13 cellular contexts compared by ENCODE assay signal in the genomic region with DNA sequence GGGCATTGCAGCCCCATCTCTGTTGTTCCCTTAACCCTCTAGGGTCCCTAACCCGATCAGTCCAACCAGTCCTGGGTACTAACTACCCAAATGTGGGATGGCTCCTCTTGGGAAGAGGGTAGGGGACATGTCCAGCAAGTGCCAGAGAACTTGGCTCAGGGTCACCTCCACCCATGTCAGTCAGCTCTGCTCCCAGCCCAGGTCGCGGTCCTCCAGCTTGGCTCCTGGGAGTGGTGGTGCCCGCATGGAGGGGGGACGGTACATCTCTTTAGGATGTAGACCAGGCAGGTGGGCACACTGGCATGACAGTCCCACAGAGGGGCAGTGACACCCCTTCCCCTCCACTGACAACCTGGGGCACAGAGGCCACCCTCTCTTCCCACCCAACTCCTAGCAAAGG. TPM values are rescaled to one million over a fixed set of nuclear protein-coding genes. Genes with fewer than 3 reads are reported as not detected.
DNase-seq lines count a peak whose midpoint lies in the region; ATAC-seq and TF ChIP-seq lines count a peak whose summit lies in the region.
"Had no signal": no experiment of that assay in that cellular context is flagged by ENCODE, and none has a peak within 500 bp of the region (broad histone marks: within the 10 kb centered on the region; RNA-seq: fewer than 3 reads in every experiment).

No MANE protein-coding gene starts in this region.

- H3K79me2 ChIP-seq in HCT116 (ENCODE audit: insufficient read depth, low read length) (peaks cover 13% of the 10 kb centered on the region), neural progenitor cell (ENCODE audit: low read depth) (peaks cover 21% of the 10 kb centered on the region)

- H3K27me3 ChIP-seq in HCT116 (ENCODE audit: insufficient read depth, low read length) = no peaks in the 10 kb centered on the region
- no peaks in the 10 kb centered on the region for H3K27me3 ChIP-seq in neural progenitor cell
- no peaks in the 10 kb centered on the region for H3K27me3 ChIP-seq in tibial artery
- H3K27me3 ChIP-seq: vagina had no signal

- POLR2A ChIA-PET in HCT116 (lab: Charles Lee) = no interaction called here

- CTCF ChIA-PET in HCT116 (lab: Charles Lee) = no interaction called here

- peaks cover 28% of the 10 kb centered on the region for H3F3A ChIP-seq in neural progenitor cell (ENCODE audit: low read depth)

- H3K36me3 ChIP-seq in HCT116 (ENCODE audit: control insufficient read depth in 1 of 2, insufficient read depth in 2 of 2, low read length in 2 of 2) (peaks cover 27 to 32% of the 10 kb centered on the region in 2 experiments), neural progenitor cell (peaks cover 4% of the 10 kb centered on the region), tibial artery (peaks cover 45 to 90% (median 62%) of the 10 kb centered on the region in 3 donors)

- RAD21 ChIA-PET in HCT116 (lab: Charles Lee; ENCODE audit: low non-redundant PET in 1 of 2, low total read pairs in 2 of 2, uncharacterized antibody in 2 of 2, unreplicated experiment in 2 of 2) = no interaction called here

- TSS peak; percentile 4 for BruUV-seq in HCT116 (replicated peaks; lab: Mats Ljungman, UMichigan)

- H3K9me3 Mint-ChIP-seq in chondrocyte (ENCODE audit: low read depth) (no peaks in the 10 kb centered on the region), neural progenitor cell (no peaks in the 10 kb centered on the region)
- no peaks in the 10 kb centered on the region for H3K9me3 Mint-ChIP-seq in activated T-helper 1 cell treated with anti-CD3 and anti-CD28 coated beads, Interleukin-12 subunit alpha, Interleukin-12 subunit beta, Interleukin-2, Interleukin-4 antibody, amounts not matched to agents 30 ng/mL and 10 ng/mL and 1 ng/mL, durations not matched to agents 14 hours and 24 hours and 36 hours
- H3K9me3 Mint-ChIP-seq: effector memory CD8-positive, alpha-beta T cell had no signal

- H3K4me3 ChIP-seq in HCT116 (replicated peaks in 1 of 2; ENCODE audit: low read depth in 1 of 2, low read length in 2 of 2) = no peak overlapping the region
- H3K4me3 ChIP-seq in neural progenitor cell = no peak overlapping the region
- no peak overlapping the region for H3K4me3 ChIP-seq in tibial artery
- H3K4me3 ChIP-seq: vagina had no signal

- H3K9me3 ChIP-seq in HCT116 (ENCODE audit: control insufficient read depth in 1 of 2, insufficient read depth in 1 of 2, low read depth in 1 of 2, low read length in 2 of 2) (no peaks in the 10 kb centered on the region), neural progenitor cell (ENCODE audit: low read depth) (no peaks in the 10 kb centered on the region), tibial artery (no peaks in the 10 kb centered on the region)
- H3K9me3 ChIP-seq: vagina had no signal

- no peaks in the 10 kb centered on the region for H3K9me2 ChIP-seq in HCT116 (ENCODE audit: insufficient read depth)

- intact Hi-C loops in HCT116 (cut with micrococcal nuclease) (no loop called here), tibial artery (cut with DNase I; ENCODE audit: low total_unique reads) (no loop called here)
- intact Hi-C loops in activated T-helper 1 cell treated with anti-CD3 and anti-CD28 coated beads, Interleukin-12 subunit alpha, Interleukin-12 subunit beta, Interleukin-2, Interleukin-4 antibody, amounts not matched to agents 30 ng/mL and 10 ng/mL and 1 ng/mL, durations not matched to agents 14 hours and 24 hours and 36 hours (cut with micrococcal nuclease) = no loop called here

- TF ChIP-seq POLR2A in HCT116 (IDR thresholded peaks at IDR 0.05; ENCODE audit: borderline replicate concordance, extremely low read depth, insufficient read depth, insufficient read length) = no peak

- H4K20me1 ChIP-seq in HCT116 (ENCODE audit: insufficient read depth) (no peaks in the 10 kb centered on the region), neural progenitor cell (ENCODE audit: low read depth) (no peaks in the 10 kb centered on the region)

- ATAC-seq in HCT116 (no peak), GM19395 (IDR thresholded peaks at IDR 0.05; ENCODE audit: unreplicated experiment) (no peak)
- ATAC-seq: effector memory CD8-positive, alpha-beta T cell had no signal

- no peak overlapping the region for H3K9ac ChIP-seq in HCT116 (ENCODE audit: low read length)
- H3K9ac ChIP-seq in neural progenitor cell = no peak overlapping the region

- H2AFZ ChIP-seq in HCT116 (ENCODE audit: low read depth, low read length, poor library complexity, severe bottlenecking) = no peak overlapping the region
- H2AFZ ChIP-seq in neural progenitor cell (replicated peaks) = no peak overlapping the region

- H3K4me1 Mint-ChIP-seq in chondrocyte (ENCODE audit: low read depth) (peaks cover 24% of the 10 kb centered on the region), neural progenitor cell (peaks cover 17% of the 10 kb centered on the region)
- peaks cover 13% of the 10 kb centered on the region for H3K4me1 Mint-ChIP-seq in activated T-helper 1 cell treated with anti-CD3 and anti-CD28 coated beads, Interleukin-12 subunit alpha, Interleukin-12 subunit beta, Interleukin-2, Interleukin-4 antibody, amounts not matched to agents 30 ng/mL and 10 ng/mL and 1 ng/mL, durations not matched to agents 14 hours and 24 hours and 36 hours (ENCODE audit: low read depth)

- TF ChIP-seq RAD21 in HCT116 (IDR thresholded peaks at IDR 0.05; ENCODE audit: low read depth) = no peak

- no peak overlapping the region for H3K4me2 ChIP-seq in HCT116 (ENCODE audit: low read length)
- no peak overlapping the region for H3K4me2 ChIP-seq in neural progenitor cell

- TF ChIP-seq CTCF in 22Rv1 (IDR thresholded peaks at IDR 0.05) (no peak), HCT116 (IDR thresholded peaks at IDR 0.05 in 2 of 3, conservative IDR thresholded peaks at IDR 0.05 in 1 of 3; ENCODE audit: borderline replicate concordance in 1 of 3, insufficient read depth in 1 of 3, low read depth in 2 of 3, low read length in 2 of 3) (no peak), chondrocyte (IDR thresholded peaks at IDR 0.05) (no peak), neural progenitor cell (IDR thresholded peaks at IDR 0.05) (no peak), tibial artery (IDR thresholded peaks at IDR 0.05) (no peak)

- peak overlapping the region; percentile 52 for H3K27ac ChIP-seq in 22Rv1
- H3K27ac ChIP-seq in HCT116 (ENCODE audit: low read depth, low read length) = peak overlapping the region; percentile 49
- peak overlapping the region; percentile 86 for H3K27ac ChIP-seq in neural progenitor cell
- no peak overlapping the region for H3K27ac ChIP-seq in tibial artery
- H3K27ac ChIP-seq: vagina had no signal

- H3K4me1 ChIP-seq in HCT116 (ENCODE audit: control insufficient read depth in 1 of 2, insufficient read depth in 2 of 2, low read length in 2 of 2) (peaks cover 6 to 15% of the 10 kb centered on the region in 2 experiments), neural progenitor cell (peaks cover 6% of the 10 kb centered on the region), tibial artery (peaks cover 0 to 31% (median 13%) of the 10 kb centered on the region in 4 donors)

- H3K27ac Mint-ChIP-seq in chondrocyte (ENCODE audit: unreplicated experiment) = peak overlapping the region; percentile 34
- H3K27ac Mint-ChIP-seq in neural progenitor cell = no peak overlapping the region
- no peak overlapping the region for H3K27ac Mint-ChIP-seq in activated T-helper 1 cell treated with anti-CD3 and anti-CD28 coated beads, Interleukin-12 subunit alpha, Interleukin-12 subunit beta, Interleukin-2, Interleukin-4 antibody, amounts not matched to agents 30 ng/mL and 10 ng/mL and 1 ng/mL, durations not matched to agents 14 hours and 24 hours and 36 hours

- no peaks in the 10 kb centered on the region for H3K27me3 Mint-ChIP-seq in chondrocyte (ENCODE audit: low read depth)
- H3K27me3 Mint-ChIP-seq in neural progenitor cell (ENCODE audit: insufficient read depth, low read depth) = peaks cover 12% of the 10 kb centered on the region
- no peaks in the 10 kb centered on the region for H3K27me3 Mint-ChIP-seq in activated T-helper 1 cell treated with anti-CD3 and anti-CD28 coated beads, Interleukin-12 subunit alpha, Interleukin-12 subunit beta, Interleukin-2, Interleukin-4 antibody, amounts not matched to agents 30 ng/mL and 10 ng/mL and 1 ng/mL, durations not matched to agents 14 hours and 24 hours and 36 hours (ENCODE audit: insufficient read depth)
- H3K27me3 Mint-ChIP-seq: effector memory CD8-positive, alpha-beta T cell had no signal

- DNase-seq in HCT116 (ENCODE audit: low read depth, low spot score) = no peak
- DNase-seq in chondrocyte (ENCODE audit: low spot score) = no peak
- DNase-seq in neural progenitor cell (ENCODE audit: low spot score) = no peak
- no peak for DNase-seq in activated T-helper 1 cell treated with anti-CD3 and anti-CD28 coated beads, Interleukin-12 subunit alpha, Interleukin-12 subunit beta, Interleukin-2, Interleukin-4 antibody, amounts not matched to agents 30 ng/mL and 10 ng/mL and 1 ng/mL, durations not matched to agents 14 hours and 24 hours and 36 hours (ENCODE audit: low spot score)
- DNase-seq in SK-N-DZ (ENCODE audit: low spot score) = no peak
- no peak for DNase-seq in tibial artery
- DNase-seq: effector memory CD8-positive, alpha-beta T cell; NCI-H2081 had no signal

- H3K4me3 Mint-ChIP-seq in chondrocyte (ENCODE audit: unreplicated experiment) (no peak overlapping the region), neural progenitor cell (no peak overlapping the region)
- H3K4me3 Mint-ChIP-seq in activated T-helper 1 cell treated with anti-CD3 and anti-CD28 coated beads, Interleukin-12 subunit alpha, Interleukin-12 subunit beta, Interleukin-2, Interleukin-4 antibody, amounts not matched to agents 30 ng/mL and 10 ng/mL and 1 ng/mL, durations not matched to agents 14 hours and 24 hours and 36 hours = no peak overlapping the region
- H3K4me3 Mint-ChIP-seq: effector memory CD8-positive, alpha-beta T cell had no signal

- H3K36me3 Mint-ChIP-seq in chondrocyte (ENCODE audit: low read depth) = peaks cover 14% of the 10 kb centered on the region
- peaks cover 26% of the 10 kb centered on the region for H3K36me3 Mint-ChIP-seq in neural progenitor cell
- H3K36me3 Mint-ChIP-seq in activated T-helper 1 cell treated with anti-CD3 and anti-CD28 coated beads, Interleukin-12 subunit alpha, Interleukin-12 subunit beta, Interleukin-2, Interleukin-4 antibody, amounts not matched to agents 30 ng/mL and 10 ng/mL and 1 ng/mL, durations not matched to agents 14 hours and 24 hours and 36 hours (ENCODE audit: low read depth) = peaks cover 47% of the 10 kb centered on the region

RNA-seq across cellular contexts. Expression of a gene that starts 6.0 kb away (rescaled TPM):
- total RNA-seq in HCT116 (2021; ENCODE audit: unreplicated experiment) = 25.1 TPM
- polyA plus RNA-seq in HCT116 (2012) = 23.8 and 26.2 TPM in 2 replicates
- 34.8 to 37.3 TPM (median 35.9 TPM) in 3 replicates for total RNA-seq in chondrocyte
- total RNA-seq in neural progenitor cell (ENCODE audit: low replicate concordance) = 16.6 and 26.3 TPM in 2 replicates
- total RNA-seq in activated T-helper 1 cell treated with anti-CD3 and anti-CD28 coated beads, Interleukin-12 subunit alpha, Interleukin-12 subunit beta, Interleukin-2, Interleukin-4 antibody, amounts not matched to agents 30 ng/mL and 10 ng/mL and 1 ng/mL, durations not matched to agents 14 hours and 24 hours and 36 hours = 17.3 and 18.7 TPM in 2 replicates
- polyA plus RNA-seq in SK-N-DZ (2014; cell fraction: cytosol; rRNA removed) = 29.7 and 31.6 TPM in 2 replicates
- polyA plus RNA-seq in SK-N-DZ (2014; cell fraction: nucleus; rRNA removed) = 48.7 and 55.7 TPM in 2 replicates

RNA-seq across cellular contexts. Expression of a gene that starts 6.9 kb away (rescaled TPM):
- 86.7 TPM for total RNA-seq in HCT116 (2021; ENCODE audit: unreplicated experiment)
- polyA plus RNA-seq in HCT116 (2012) = 47.9 and 51.0 TPM in 2 replicates
- 79.7 to 100 TPM (median 93.4 TPM) in 3 replicates for total RNA-seq in chondrocyte
- total RNA-seq in neural progenitor cell (ENCODE audit: low replicate concordance) = 38.9 and 73.6 TPM in 2 replicates
- 125 and 126 TPM in 2 replicates for total RNA-seq in activated T-helper 1 cell treated with anti-CD3 and anti-CD28 coated beads, Interleukin-12 subunit alpha, Interleukin-12 subunit beta, Interleukin-2, Interleukin-4 antibody, amounts not matched to agents 30 ng/mL and 10 ng/mL and 1 ng/mL, durations not matched to agents 14 hours and 24 hours and 36 hours
- 65.3 and 79.4 TPM in 2 replicates for polyA plus RNA-seq in SK-N-DZ (2014; cell fraction: cytosol; rRNA removed)
- polyA plus RNA-seq in SK-N-DZ (2014; cell fraction: nucleus; rRNA removed) = 83.0 and 87.0 TPM in 2 replicates

RNA-seq across cellular contexts. Expression of a gene that starts 22.2 kb away (rescaled TPM):
- total RNA-seq in HCT116 (2021; ENCODE audit: unreplicated experiment) (0.37 TPM), chondrocyte (not detected in 3 replicates), neural progenitor cell (ENCODE audit: low replicate concordance) (not detected in 2 replicates)
- 0.50 and 0.72 TPM in 2 replicates for polyA plus RNA-seq in HCT116 (2012)
- 0.31 and 0.42 TPM in 2 replicates for total RNA-seq in activated T-helper 1 cell treated with anti-CD3 and anti-CD28 coated beads, Interleukin-12 subunit alpha, Interleukin-12 subunit beta, Interleukin-2, Interleukin-4 antibody, amounts not matched to agents 30 ng/mL and 10 ng/mL and 1 ng/mL, durations not matched to agents 14 hours and 24 hours and 36 hours
- 0.57 TPM in 1 of 2 replicates, not detected in the other for polyA plus RNA-seq in SK-N-DZ (2014; cell fraction: cytosol; rRNA removed)
- 0.16 and 0.39 TPM in 2 replicates for polyA plus RNA-seq in SK-N-DZ (2014; cell fraction: nucleus; rRNA removed)
- total RNA-seq: H4, kidney epithelial cell, vagina had no signal

RNA-seq across cellular contexts. Expression of a gene that starts 26.7 kb away (rescaled TPM):
- 84.3 TPM for total RNA-seq in HCT116 (2021; ENCODE audit: unreplicated experiment)
- polyA plus RNA-seq in HCT116 (2012) = 43.2 and 52.2 TPM in 2 replicates
- 62.1 to 108 TPM (median 62.9 TPM) in 3 replicates for total RNA-seq in chondrocyte
- 23.7 and 32.9 TPM in 2 replicates for total RNA-seq in neural progenitor cell (ENCODE audit: low replicate concordance)
- total RNA-seq in activated T-helper 1 cell treated with anti-CD3 and anti-CD28 coated beads, Interleukin-12 subunit alpha, Interleukin-12 subunit beta, Interleukin-2, Interleukin-4 antibody, amounts not matched to agents 30 ng/mL and 10 ng/mL and 1 ng/mL, durations not matched to agents 14 hours and 24 hours and 36 hours = 201 and 215 TPM in 2 replicates
- polyA plus RNA-seq in SK-N-DZ (2014; cell fraction: cytosol; rRNA removed) = 52.6 and 55.7 TPM in 2 replicates
- 53.9 and 65.9 TPM in 2 replicates for polyA plus RNA-seq in SK-N-DZ (2014; cell fraction: nucleus; rRNA removed)

RNA-seq across cellular contexts. Expression of a gene that starts 51.0 kb away (rescaled TPM):
- total RNA-seq in HCT116 (2021; ENCODE audit: unreplicated experiment) (14.3 TPM), chondrocyte (1.3 to 2.8 TPM (median 2.0 TPM) in 3 replicates), neural progenitor cell (ENCODE audit: low replicate concordance) (6.5 and 11.0 TPM in 2 replicates)
- 8.5 and 11.7 TPM in 2 replicates for polyA plus RNA-seq in HCT116 (2012)
- 23.0 and 23.1 TPM in 2 replicates for total RNA-seq in activated T-helper 1 cell treated with anti-CD3 and anti-CD28 coated beads, Interleukin-12 subunit alpha, Interleukin-12 subunit beta, Interleukin-2, Interleukin-4 antibody, amounts not matched to agents 30 ng/mL and 10 ng/mL and 1 ng/mL, durations not matched to agents 14 hours and 24 hours and 36 hours
- 13.8 and 14.9 TPM in 2 replicates for polyA plus RNA-seq in SK-N-DZ (2014; cell fraction: cytosol; rRNA removed)
- 11.7 and 14.3 TPM in 2 replicates for polyA plus RNA-seq in SK-N-DZ (2014; cell fraction: nucleus; rRNA removed)

Comparison
In these comparisons a context has a peak if more than half of its experiments do, and no peak if none do; other contexts are left out.
1. H3K27ac ChIP-seq: peak in 22Rv1 (single experiment), HCT116 (single experiment) and neural progenitor cell (single experiment); none in tibial artery (0 of 2).